17 cellular contexts compared by ENCODE assay signal in the genomic region with DNA sequence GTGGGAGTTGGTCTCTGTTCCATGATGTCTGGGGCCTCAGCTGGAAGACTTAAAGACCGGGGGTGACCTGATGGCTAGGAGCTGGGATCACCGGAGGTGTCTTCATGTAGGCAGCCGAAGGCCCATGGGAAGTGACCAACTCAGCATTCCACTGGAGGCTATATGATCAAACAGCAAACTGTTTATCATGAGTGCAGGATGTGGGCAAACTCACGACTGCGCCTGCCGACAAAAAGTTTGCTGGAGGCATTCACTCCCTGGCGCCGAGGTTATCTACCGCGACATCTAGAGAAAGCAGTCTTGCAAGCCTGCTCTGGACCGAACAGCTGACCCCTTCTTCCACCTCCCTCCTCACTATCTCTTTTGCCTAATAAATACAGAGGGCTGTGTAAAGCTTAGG.
DNase-seq lines count a peak whose midpoint lies in the region; TF ChIP-seq lines count a peak whose summit lies in the region.
"Had no signal": no experiment of that assay in that cellular context is flagged by ENCODE, and none has a peak within 500 bp of the region (broad histone marks: within the 10 kb centered on the region; RNA-seq: fewer than 3 reads in every experiment).

No MANE protein-coding gene starts in this region.

- no peak for TF ChIP-seq POLR2A in esophagus squamous epithelium (IDR thresholded peaks at IDR 0.05)

- DNase-seq in stimulated activated CD4-positive, alpha-beta T cell treated with anti-CD3 and anti-CD28 coated beads, Interleukin-12 subunit alpha, Interleukin-12 subunit beta, amount 100 ng/mL, for 4 hours: peak; percentile 8
- DNase-seq in stimulated activated CD4-positive, alpha-beta T cell treated with anti-CD3 and anti-CD28 coated beads, Interleukin-2, amount 100 ng/mL, for 48 hours: no peak
- DNase-seq in RPMI8226: peak; percentile 64
- DNase-seq in activated naive CD4-positive, alpha-beta T cell treated with Interleukin-2 at 50 U/mL for 16 hours: peak; percentile 22
- peak in 4 of 6 experiments; percentile 4 to 32 (median 18) for DNase-seq in stimulated activated naive CD4-positive, alpha-beta T cell (lab: John Stamatoyannopoulos, UW)
- no peak for DNase-seq in effector CD8-positive, alpha-beta T cell (lab: John Stamatoyannopoulos, UW)
- no peak for DNase-seq in DMS79 treated with DMSO at 0.1 percent for 48 hours (lab: John Stamatoyannopoulos, UW)
- no peak for DNase-seq in esophagus squamous epithelium (lab: John Stamatoyannopoulos, UW)
- DNase-seq: colonic mucosa; gastrocnemius medialis; GF-D8; HFFc6; left lung; NCI-H1694 treated with DMSO at 0.1 percent for 48 hours; NCI-H345; NK-92 treated with Interleukin-12 subunit alpha and Interleukin-12 subunit beta, amount 100 ng/mL, for 24 hours; right cardiac atrium had no signal

- H3K36me3 ChIP-seq in esophagus squamous epithelium: peaks cover 0 to 10% (median 0%) of the 10 kb centered on the region in 3 donors
- H3K36me3 ChIP-seq: colonic mucosa, gastrocnemius medialis had no signal

- no peaks in the 10 kb centered on the region for H3K9me3 ChIP-seq in esophagus squamous epithelium
- H3K9me3 ChIP-seq: colonic mucosa, gastrocnemius medialis, left lung had no signal

- no peak overlapping the region for H3K4me3 ChIP-seq in esophagus squamous epithelium
- H3K4me3 ChIP-seq: colonic mucosa, gastrocnemius medialis, left lung had no signal

- intact Hi-C loops in esophagus squamous epithelium (cut with DNase I): no loop called here

- H3K4me1 ChIP-seq in esophagus squamous epithelium: peaks cover 0 to 1% (median 0%) of the 10 kb centered on the region in 3 donors
- H3K4me1 ChIP-seq: colonic mucosa had no signal

- WGBS in esophagus squamous epithelium, 2 donors: 70 to 72% methylated on average over 11 of the region's 11 CpGs

- H3K27ac ChIP-seq in esophagus squamous epithelium: no peak overlapping the region
- H3K27ac ChIP-seq: colonic mucosa, gastrocnemius medialis, left lung had no signal

- no peak for TF ChIP-seq CTCF in esophagus squamous epithelium (IDR thresholded peaks at IDR 0.05)

- no peaks in the 10 kb centered on the region for H3K27me3 ChIP-seq in esophagus squamous epithelium
- H3K27me3 ChIP-seq: colonic mucosa, gastrocnemius medialis, left lung had no signal

Comparison
In these comparisons a context has a peak if more than half of its experiments do, and no peak if none do; other contexts are left out.
1. DNase-seq: peak in stimulated activated CD4-positive, alpha-beta T cell treated with anti-CD3 and anti-CD28 coated beads, Interleukin-12 subunit alpha, Interleukin-12 subunit beta, amount 100 ng/mL, for 4 hours (single experiment), RPMI8226 (single experiment), activated naive CD4-positive, alpha-beta T cell treated with Interleukin-2 at 50 U/mL for 16 hours (single experiment) and stimulated activated naive CD4-positive, alpha-beta T cell (4 of 6); none in stimulated activated CD4-positive, alpha-beta T cell treated with anti-CD3 and anti-CD28 coated beads, Interleukin-2, amount 100 ng/mL, for 48 hours (0 of 2), effector CD8-positive, alpha-beta T cell (single experiment), DMS79 treated with DMSO at 0.1 percent for 48 hours (single experiment) and esophagus squamous epithelium (single experiment).